Comparison of ENCODE assay signal across 2 cellular contexts in the genomic region with DNA sequence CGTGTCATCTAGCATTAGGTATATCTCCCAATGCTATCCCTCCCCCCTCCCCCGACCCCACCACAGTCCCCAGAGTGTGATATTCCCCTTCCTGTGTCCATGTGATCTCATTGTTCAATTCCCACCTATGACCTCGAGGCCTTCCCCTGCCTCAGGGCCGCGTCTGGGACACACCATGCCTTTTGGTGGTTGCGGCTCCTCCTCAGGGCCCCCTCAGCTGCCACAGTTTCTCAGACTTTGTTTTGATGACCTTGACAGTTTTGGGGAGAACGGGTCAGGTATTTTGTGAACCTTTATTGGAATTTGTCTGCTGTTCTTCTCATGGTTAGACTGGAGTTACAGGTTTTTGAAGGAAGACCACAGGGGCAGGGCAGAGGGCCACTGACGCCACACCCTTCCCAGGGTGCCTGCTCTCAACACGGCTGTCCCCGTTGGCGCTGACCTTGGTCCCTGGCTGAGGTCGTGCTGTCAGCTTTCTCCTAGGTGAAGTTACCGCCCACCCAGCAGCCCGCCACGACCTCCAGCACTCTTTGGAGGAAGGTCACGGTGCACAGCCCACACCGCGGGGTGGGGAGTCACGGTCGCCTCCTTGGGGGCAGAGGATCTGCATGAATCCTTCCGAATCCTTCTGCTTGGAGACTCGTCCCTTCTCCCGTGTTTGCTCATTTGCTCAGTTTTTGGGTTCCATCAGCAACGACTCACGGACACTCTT.
TF ChIP-seq lines count a peak whose summit lies in the region.

No MANE protein-coding gene starts in this region.

TF ChIP-seq in HepG2, 621 proteins besides CTCF, POLR2A, EP300 and RAD21 (continued from another document):
- TF ChIP-seq, protein P1, sequence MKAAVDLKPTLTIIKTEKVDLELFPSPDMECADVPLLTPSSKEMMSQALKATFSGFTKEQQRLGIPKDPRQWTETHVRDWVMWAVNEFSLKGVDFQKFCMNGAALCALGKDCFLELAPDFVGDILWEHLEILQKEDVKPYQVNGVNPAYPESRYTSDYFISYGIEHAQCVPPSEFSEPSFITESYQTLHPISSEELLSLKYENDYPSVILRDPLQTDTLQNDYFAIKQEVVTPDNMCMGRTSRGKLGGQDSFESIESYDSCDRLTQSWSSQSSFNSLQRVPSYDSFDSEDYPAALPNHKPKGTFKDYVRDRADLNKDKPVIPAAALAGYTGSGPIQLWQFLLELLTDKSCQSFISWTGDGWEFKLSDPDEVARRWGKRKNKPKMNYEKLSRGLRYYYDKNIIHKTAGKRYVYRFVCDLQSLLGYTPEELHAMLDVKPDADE (CRISPR knock-in tag; IDR thresholded peaks at IDR 0.05) = no peak
- no peak for TF ChIP-seq ZNF891 (CRISPR knock-in tag; IDR thresholded peaks at IDR 0.05)
- no peak for TF ChIP-seq RFX3 (CRISPR knock-in tag; IDR thresholded peaks at IDR 0.05)
- no peak for TF ChIP-seq TBP (CRISPR knock-in tag; IDR thresholded peaks at IDR 0.05)

TF ChIP-seq in GM23338, 12 proteins besides CTCF, POLR2A, EP300 and RAD21 (continued from another document):
- TF ChIP-seq EZH2phosphoT487 (IDR thresholded peaks at IDR 0.05; ENCODE audit: unreplicated experiment) (no peak), JUNB (IDR thresholded peaks at IDR 0.05; ENCODE audit: unreplicated experiment) (no peak)
